In the genomic region with DNA sequence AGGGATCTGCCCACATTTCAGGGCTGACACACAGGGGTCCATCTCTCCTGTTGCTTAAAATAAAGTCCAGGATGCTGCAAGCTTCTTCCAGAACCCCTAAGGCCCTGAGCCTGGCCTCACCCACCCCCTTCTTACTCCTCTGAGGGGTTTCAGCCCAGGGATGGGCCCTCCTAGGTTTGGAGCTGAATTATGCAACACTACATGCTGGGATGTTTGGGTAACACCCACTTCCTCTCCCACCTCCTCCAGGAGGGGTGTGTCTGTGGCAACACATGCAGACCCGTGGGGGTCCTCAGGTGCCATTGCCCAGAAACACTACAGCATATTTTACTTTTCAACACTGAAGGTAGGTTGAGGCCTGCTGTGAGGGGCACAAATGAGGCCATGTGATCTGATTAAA, we compare ENCODE assay signal across 32 cellular contexts. TPM values are rescaled to one million over a fixed set of nuclear protein-coding genes. Genes with fewer than 3 reads are reported as not detected.
"Had no signal": no experiment of that assay in that cellular context is flagged by ENCODE, and none has a peak within 500 bp of the region (broad histone marks: within the 10 kb centered on the region; RNA-seq: fewer than 3 reads in every experiment).

No MANE protein-coding gene starts in this region.

- FAIRE-seq: astrocyte, K562 had no signal

- H3K4me3 ChIP-seq: body of pancreas, K562, Peyer's patch, SJSA1 had no signal

- H3K4me2 ChIP-seq: SK-N-SH had no signal

- H3K27me3 ChIP-seq: body of pancreas, breast epithelium, Peyer's patch had no signal

- ATAC-seq: body of pancreas, K562, PC-3 had no signal

- DNase-seq: activated B cell treated with CpG ODN at 0.5 μM for 24 hours; activated CD4-positive, alpha-beta memory T cell treated with anti-CD3 and anti-CD28 coated beads for 36 hours; activated CD4-positive, alpha-beta T cell treated with anti-CD3 and anti-CD28 coated beads for 4 hours; activated CD4-positive, alpha-beta T cell treated with anti-CD3 and anti-CD28 coated beads, Interleukin-2, amount 50 U/mL, for 1 hour; activated CD4-positive, CD25-positive, alpha-beta regulatory T cell treated with anti-CD3 and anti-CD28 coated beads, Interleukin-2, amount 50 U/mL, for 72 hours; activated CD8-positive, alpha-beta memory T cell treated with anti-CD3 and anti-CD28 coated beads, Interleukin-2, amount 50 U/mL, for 48 hours; activated effector memory CD4-positive, alpha-beta T cell treated with Interleukin-2 at 50 U/mL for 16 hours; activated naive CD4-positive, alpha-beta T cell treated with anti-CD3 and anti-CD28 coated beads, Interleukin-2, amount 10 ng/mL, durations not matched to agents 7 days and 5 days; activated naive CD8-positive, alpha-beta T cell treated with anti-CD3 and anti-CD28 coated beads, Interleukin-2, amount 10 ng/mL, durations not matched to agents 7 days and 5 days; activated T-cell treated with anti-CD3 and anti-CD28 coated beads, Interleukin-2, amount 50 U/mL, for 48 hours; amygdala; body of pancreas; caudate nucleus; cerebellar nuclear complex; NCI-H1048; NCI-H1105 treated with DMSO at 0.1 percent for 48 hours; NCI-H1436; NCI-H1694; NCI-H1930; NCI-H2081 treated with DMSO at 0.1 percent for 48 hours; NCI-H226; NCI-H524 treated with DMSO at 0.1 percent for 48 hours; NK-92 treated with Interleukin-12 subunit alpha and Interleukin-12 subunit beta, amount 100 ng/mL, for 24 hours; PC-3; Peyer's patch; RPMI8226; SHP77 treated with DMSO at 0.1 percent for 48 hours; SK-N-SH had no signal

- H3K9me3 ChIP-seq: body of pancreas, breast epithelium, Peyer's patch, SJSA1, SK-N-SH had no signal

- H3K4me1 ChIP-seq: breast epithelium, SJSA1 had no signal

- H3K9ac ChIP-seq: SK-N-SH had no signal

- H3K36me3 ChIP-seq: breast epithelium, SJSA1 had no signal

- H3K27ac ChIP-seq: body of pancreas, breast epithelium, Peyer's patch, SJSA1 had no signal

RNA-seq across cellular contexts. Expression of a gene that starts 5.4 kb away (rescaled TPM):
- total RNA-seq: activated B cell treated with CpG ODN at 0.5 μM for 24 hours had no signal
